Comparison of ENCODE assay signal across 23 cellular contexts in genomic region chr5:55073211-55073610, GRCh38. TPM values are rescaled to one million over a fixed set of nuclear protein-coding genes. Genes with fewer than 3 reads are reported as not detected.
DNase-seq lines count a peak whose midpoint lies in the region; ATAC-seq and TF ChIP-seq lines count a peak whose summit lies in the region.
"Had no signal": no experiment of that assay in that cellular context is flagged by ENCODE, and none has a peak within 500 bp of the region (broad histone marks: within the 10 kb centered on the region; RNA-seq: fewer than 3 reads in every experiment).

No MANE protein-coding gene starts in this region.

- H3K4me3 ChIP-seq in Loucy (ENCODE audit: low read length, poor library complexity, severe bottlenecking), result peak overlapping the region; percentile 64
- H3K4me3 ChIP-seq: esophagus muscularis mucosa, gastroesophageal sphincter, Peyer's patch, sigmoid colon, testis, vagina had no signal

- H3F3A ChIP-seq in Loucy (ENCODE audit: low read depth), result peaks cover 6% of the 10 kb centered on the region; the same call in 1 of the 2 replicates

- H3K9me2 ChIP-seq in Loucy (replicated peaks; ENCODE audit: low read depth, low read length), result no peaks in the 10 kb centered on the region

- H3K36me3 ChIP-seq in Loucy (ENCODE audit: insufficient read depth, low read length), result no peaks in the 10 kb centered on the region
- H3K36me3 ChIP-seq: esophagus muscularis mucosa, gastroesophageal sphincter, Peyer's patch, sigmoid colon, vagina had no signal

- peak overlapping the region; percentile 85 for H3K27ac Mint-ChIP-seq in activated T-cell treated with anti-CD3 and anti-CD28 coated beads, Interleukin-2, amount 50 U/mL, for 72 hours
- H3K27ac Mint-ChIP-seq in activated naive CD4-positive, alpha-beta T cell treated with anti-CD3 and anti-CD28 coated beads, Interleukin-2, amount 50 U/mL, for 72 hours, result peak overlapping the region in 1 of 2 donors; percentile 71
- H3K27ac Mint-ChIP-seq in natural killer cell treated with Interleukin-12 subunit alpha and Interleukin-12 subunit beta and Interleukin-15 and Interleukin-18, amount 100 ng/mL, for 72 hours, result peak overlapping the region; percentile 96 to 99
- H3K27ac Mint-ChIP-seq: progenitor cell of endocrine pancreas had no signal

- DNase-seq in activated T-cell treated with anti-CD3 and anti-CD28 coated beads, Interleukin-2, amount 50 U/mL, for 72 hours, result no peak
- DNase-seq in activated T-cell treated with anti-CD3 and anti-CD28 coated beads for 4 hours (no peak), NAMALWA (ENCODE audit: low spot score) (no peak)
- no peak for DNase-seq in activated naive CD4-positive, alpha-beta T cell treated with anti-CD3 and anti-CD28 coated beads, Interleukin-2, amount 50 U/mL, for 72 hours (ENCODE audit: low spot score in 2 of 2)
- DNase-seq in natural killer cell treated with Interleukin-12 subunit alpha and Interleukin-12 subunit beta and Interleukin-15 and Interleukin-18, amount 100 ng/mL, for 72 hours (ENCODE audit: low spot score), result no peak
- DNase-seq: C1 segment of cervical spinal cord; DMS153; effector CD8-positive, alpha-beta T cell; IMR-90; NCI-H1417 treated with DMSO at 0.1 percent for 48 hours; NCI-H524; Peyer's patch; sigmoid colon; testis had no signal

- H3K27me3 Mint-ChIP-seq in activated T-cell treated with anti-CD3 and anti-CD28 coated beads, Interleukin-2, amount 50 U/mL, for 72 hours (ENCODE audit: low read depth), result no peaks in the 10 kb centered on the region
- H3K27me3 Mint-ChIP-seq in natural killer cell treated with Interleukin-12 subunit alpha and Interleukin-12 subunit beta and Interleukin-15 and Interleukin-18, amount 100 ng/mL, for 72 hours, result no peaks in the 10 kb centered on the region

- H3K27me3 ChIP-seq in Loucy (ENCODE audit: insufficient read depth, low read length, poor library complexity, severe bottlenecking), result no peaks in the 10 kb centered on the region
- H3K27me3 ChIP-seq: Peyer's patch, sigmoid colon, testis, vagina had no signal

- H3K4me3 Mint-ChIP-seq in activated T-cell treated with anti-CD3 and anti-CD28 coated beads, Interleukin-2, amount 50 U/mL, for 72 hours, result peak overlapping the region in 1 of 2 donors; percentile 88
- H3K4me3 Mint-ChIP-seq in natural killer cell treated with Interleukin-12 subunit alpha and Interleukin-12 subunit beta and Interleukin-15 and Interleukin-18, amount 100 ng/mL, for 72 hours, result peak overlapping the region; percentile 75

- no peak overlapping the region for H2AFZ ChIP-seq in Loucy (ENCODE audit: low read length)

- no peaks in the 10 kb centered on the region for H3K9me3 Mint-ChIP-seq in activated T-cell treated with anti-CD3 and anti-CD28 coated beads, Interleukin-2, amount 50 U/mL, for 72 hours
- H3K9me3 Mint-ChIP-seq in activated naive CD4-positive, alpha-beta T cell treated with anti-CD3 and anti-CD28 coated beads, Interleukin-2, amount 50 U/mL, for 72 hours, result peaks cover 8 to 12% of the 10 kb centered on the region in 2 donors
- H3K9me3 Mint-ChIP-seq in natural killer cell treated with Interleukin-12 subunit alpha and Interleukin-12 subunit beta and Interleukin-15 and Interleukin-18, amount 100 ng/mL, for 72 hours, result no peaks in the 10 kb centered on the region

- H3K4me1 Mint-ChIP-seq in activated T-cell treated with anti-CD3 and anti-CD28 coated beads, Interleukin-2, amount 50 U/mL, for 72 hours (ENCODE audit: low read depth), result peaks cover 36% of the 10 kb centered on the region
- H3K4me1 Mint-ChIP-seq in natural killer cell treated with Interleukin-12 subunit alpha and Interleukin-12 subunit beta and Interleukin-15 and Interleukin-18, amount 100 ng/mL, for 72 hours (ENCODE audit: low read depth in 2 of 2), result peaks cover 51 to 53% of the 10 kb centered on the region in 2 donors

- peaks cover 0 to 5% of the 10 kb centered on the region in 2 donors for H3K36me3 Mint-ChIP-seq in activated T-cell treated with anti-CD3 and anti-CD28 coated beads, Interleukin-2, amount 50 U/mL, for 72 hours (ENCODE audit: insufficient read depth in 2 of 2)
- H3K36me3 Mint-ChIP-seq in activated naive CD4-positive, alpha-beta T cell treated with anti-CD3 and anti-CD28 coated beads, Interleukin-2, amount 50 U/mL, for 72 hours, result peaks cover 1 to 4% of the 10 kb centered on the region in 2 donors
- peaks cover 4% of the 10 kb centered on the region for H3K36me3 Mint-ChIP-seq in natural killer cell treated with Interleukin-12 subunit alpha and Interleukin-12 subunit beta and Interleukin-15 and Interleukin-18, amount 100 ng/mL, for 72 hours

- no peak for TF ChIP-seq CTCF in Loucy (conservative IDR thresholded peaks at IDR 0.05; ENCODE audit: low read length)

- ATAC-seq in activated T-cell treated with anti-CD3 and anti-CD28 coated beads, Interleukin-2, amount 50 U/mL, for 72 hours (replicated peaks in 1 of 2), result peak; percentile 25 to 38
- peak; percentile 34 to 42 for ATAC-seq in activated naive CD4-positive, alpha-beta T cell treated with anti-CD3 and anti-CD28 coated beads, Interleukin-2, amount 50 U/mL, for 72 hours
- peak; percentile 4 to 43 for ATAC-seq in natural killer cell treated with Interleukin-12 subunit alpha and Interleukin-12 subunit beta and Interleukin-15 and Interleukin-18, amount 100 ng/mL, for 72 hours
- no peak for ATAC-seq in HG02798 (IDR thresholded peaks at IDR 0.05; ENCODE audit: poor library complexity, unreplicated experiment)
- no peak for ATAC-seq in HG03442 (IDR thresholded peaks at IDR 0.05; ENCODE audit: unreplicated experiment)
- ATAC-seq: gastroesophageal sphincter had no signal

- peak overlapping the region; percentile 82 for H3K4me2 ChIP-seq in Loucy (ENCODE audit: low read depth, low read length, poor library complexity, severe bottlenecking)

- no peaks in the 10 kb centered on the region for H3K9me3 ChIP-seq in Loucy (ENCODE audit: insufficient read depth, low read depth, low read length)
- H3K9me3 ChIP-seq: esophagus muscularis mucosa, gastroesophageal sphincter, Peyer's patch, sigmoid colon, testis, vagina had no signal

- H3K79me2 ChIP-seq in Loucy (ENCODE audit: insufficient read depth, low read length), result no peaks in the 10 kb centered on the region

- no peaks in the 10 kb centered on the region for H4K20me1 ChIP-seq in Loucy (ENCODE audit: insufficient read depth, low read length, poor library complexity, severe bottlenecking)

- H3K4me1 ChIP-seq in Loucy (ENCODE audit: insufficient read depth, low read length, poor library complexity, severe bottlenecking), result peaks cover 46% of the 10 kb centered on the region
- H3K4me1 ChIP-seq: esophagus muscularis mucosa, gastroesophageal sphincter, Peyer's patch, sigmoid colon, testis, vagina had no signal

- peak overlapping the region; percentile 69 for H3K9ac ChIP-seq in Loucy (ENCODE audit: low read depth, low read length, poor library complexity, severe bottlenecking)

RNA-seq across cellular contexts. Expression of gene GZMA, which starts 29.2 kb away (rescaled TPM):
- 10 to 100 TPM in 1 of 2 donors, 1 to 10 TPM in 1; 4.2 to 25.1 TPM for total RNA-seq in activated T-cell treated with anti-CD3 and anti-CD28 coated beads, Interleukin-2, amount 50 U/mL, for 72 hours
- total RNA-seq in activated naive CD4-positive, alpha-beta T cell treated with anti-CD3 and anti-CD28 coated beads, Interleukin-2, amount 50 U/mL, for 72 hours, result 1 to 10 TPM; 1.7 to 3.3 TPM
- 1,000 to 10,000 TPM in 1 of 2 donors, 100 to 1,000 TPM in 1; 522 to 1,702 TPM for total RNA-seq in natural killer cell treated with Interleukin-12 subunit alpha and Interleukin-12 subunit beta and Interleukin-15 and Interleukin-18, amount 100 ng/mL, for 72 hours
- total RNA-seq: H4, IMR-90, MCF 10A, progenitor cell of endocrine pancreas had no signal

RNA-seq across cellular contexts. Expression of gene GZMK, which starts 49.2 kb away (rescaled TPM):
- total RNA-seq in activated T-cell treated with anti-CD3 and anti-CD28 coated beads, Interleukin-2, amount 50 U/mL, for 72 hours, result 1 to 10 TPM; 1.0 to 7.6 TPM
- under 1 TPM in 1 of 2 donors, not detected in 1; 0.98 TPM for total RNA-seq in activated naive CD4-positive, alpha-beta T cell treated with anti-CD3 and anti-CD28 coated beads, Interleukin-2, amount 50 U/mL, for 72 hours
- 1 to 10 TPM; 4.7 to 7.4 TPM for total RNA-seq in natural killer cell treated with Interleukin-12 subunit alpha and Interleukin-12 subunit beta and Interleukin-15 and Interleukin-18, amount 100 ng/mL, for 72 hours
- total RNA-seq: H4, IMR-90, MCF 10A, Peyer's patch, progenitor cell of endocrine pancreas had no signal

Comparison
In these comparisons a context has a peak if more than half of its experiments do, and no peak if none do; other contexts are left out.
1. ATAC-seq: peak in activated T-cell treated with anti-CD3 and anti-CD28 coated beads, Interleukin-2, amount 50 U/mL, for 72 hours (2 of 2), activated naive CD4-positive, alpha-beta T cell treated with anti-CD3 and anti-CD28 coated beads, Interleukin-2, amount 50 U/mL, for 72 hours (2 of 2) and natural killer cell treated with Interleukin-12 subunit alpha and Interleukin-12 subunit beta and Interleukin-15 and Interleukin-18, amount 100 ng/mL, for 72 hours (2 of 2); none in HG02798 (single experiment) and HG03442 (single experiment).
2. RNA of gene GZMA, which starts 29.2 kb away (total RNA-seq): 522 to 1,702 TPM in natural killer cell treated with Interleukin-12 subunit alpha and Interleukin-12 subunit beta and Interleukin-15 and Interleukin-18, amount 100 ng/mL, for 72 hours; 4.2 to 25.1 TPM in activated T-cell treated with anti-CD3 and anti-CD28 coated beads, Interleukin-2, amount 50 U/mL, for 72 hours and 1.7 to 3.3 TPM in activated naive CD4-positive, alpha-beta T cell treated with anti-CD3 and anti-CD28 coated beads, Interleukin-2, amount 50 U/mL, for 72 hours; every median in the first group is over 10 times any median in the second.